ENCODE assay signal across 16 cellular contexts in genomic region chr2:217900780-217901360, GRCh38.
DNase-seq lines count a peak whose midpoint lies in the region; ATAC-seq and TF ChIP-seq lines count a peak whose summit lies in the region.
"Had no signal": no experiment of that assay in that cellular context is flagged by ENCODE, and none has a peak within 500 bp of the region (broad histone marks: within the 10 kb centered on the region; RNA-seq: fewer than 3 reads in every experiment).

No MANE protein-coding gene starts in this region.

- H3K4me1 Mint-ChIP-seq in activated T-helper 17 cell treated with anti-CD3 and anti-CD28 coated beads, Interleukin-2, amount 50 U/mL, for 72 hours = no peaks in the 10 kb centered on the region
- peaks cover 60% of the 10 kb centered on the region for H3K4me1 Mint-ChIP-seq in osteocyte (ENCODE audit: unreplicated experiment)
- no peaks in the 10 kb centered on the region for H3K4me1 Mint-ChIP-seq in CD4-positive, alpha-beta T cell (ENCODE audit: low read depth)

- H3K27ac Mint-ChIP-seq in activated T-helper 17 cell treated with anti-CD3 and anti-CD28 coated beads, Interleukin-2, amount 50 U/mL, for 72 hours = peak overlapping the region; percentile 22
- peak overlapping the region; percentile 73 for H3K27ac Mint-ChIP-seq in osteocyte (ENCODE audit: unreplicated experiment)
- no peak overlapping the region for H3K27ac Mint-ChIP-seq in CD4-positive, alpha-beta T cell
- H3K27ac Mint-ChIP-seq: activated B cell treated with CpG ODN at 0.5 μM for 24 hours; activated CD8-positive, alpha-beta memory T cell treated with anti-CD3 and anti-CD28 coated beads, Interleukin-2, amount 10 ng/mL, durations not matched to agents 7 days and 5 days; GM23338 had no signal

- no peak for ATAC-seq in activated T-helper 17 cell treated with anti-CD3 and anti-CD28 coated beads, Interleukin-2, amount 50 U/mL, for 72 hours (replicated peaks)
- ATAC-seq in gastroesophageal sphincter (no peak), HG03457 (IDR thresholded peaks at IDR 0.05; ENCODE audit: unreplicated experiment) (no peak), GM21447 (IDR thresholded peaks at IDR 0.05; ENCODE audit: unreplicated experiment) (no peak)
- ATAC-seq in CD4-positive, alpha-beta T cell (ENCODE audit: poor library complexity) = no peak
- ATAC-seq: activated CD8-positive, alpha-beta memory T cell treated with anti-CD3 and anti-CD28 coated beads, Interleukin-2, amount 10 ng/mL, durations not matched to agents 7 days and 5 days had no signal

- POLR2A ChIA-PET in CD4-positive, alpha-beta T cell (lab: Charles Lee) = no interaction called here

- peak overlapping the region; percentile 54 for H3K4me3 Mint-ChIP-seq in activated T-helper 17 cell treated with anti-CD3 and anti-CD28 coated beads, Interleukin-2, amount 50 U/mL, for 72 hours
- H3K4me3 Mint-ChIP-seq in osteocyte (ENCODE audit: unreplicated experiment) = no peak overlapping the region
- no peak overlapping the region for H3K4me3 Mint-ChIP-seq in CD4-positive, alpha-beta T cell
- H3K4me3 Mint-ChIP-seq: activated B cell treated with CpG ODN at 0.5 μM for 24 hours; activated CD8-positive, alpha-beta memory T cell treated with anti-CD3 and anti-CD28 coated beads, Interleukin-2, amount 10 ng/mL, durations not matched to agents 7 days and 5 days; GM23338 had no signal

- intact Hi-C loops in thyroid gland (cut with DNase I) = no loop called here
- intact Hi-C loops in CD4-positive, alpha-beta T cell (cut with DNase I, micrococcal nuclease) = no loop called here

- H3K27me3 ChIP-seq in gastroesophageal sphincter (no peaks in the 10 kb centered on the region), thyroid gland (no peaks in the 10 kb centered on the region)
- peaks cover 15% of the 10 kb centered on the region for H3K27me3 ChIP-seq in CD4-positive, alpha-beta T cell (ENCODE audit: control insufficient read depth, insufficient read depth, low read length)
- H3K27me3 ChIP-seq: ovary had no signal

- H3K27ac ChIP-seq in gastroesophageal sphincter (peak overlapping the region; percentile 97 to 99 (median 97)), thyroid gland (peak overlapping the region; percentile 96 to 100 (median 98))
- H3K27ac ChIP-seq in CD4-positive, alpha-beta T cell (ENCODE audit: low read depth, low read length) = no peak overlapping the region

- H3K36me3 ChIP-seq in gastroesophageal sphincter = peaks cover 0 to 67% of the 10 kb centered on the region in 2 donors
- peaks cover 9 to 23% of the 10 kb centered on the region in 2 donors for H3K36me3 ChIP-seq in thyroid gland
- H3K36me3 ChIP-seq: ovary had no signal

- no peak for TF ChIP-seq POLR2A in gastroesophageal sphincter (IDR thresholded peaks at IDR 0.05)
- TF ChIP-seq POLR2A in thyroid gland (IDR thresholded peaks at IDR 0.05) = no peak

- 60 to 83% methylated on average over 1 to 5 of the region's 7 CpGs for WGBS in gastroesophageal sphincter (ENCODE audit: low coverage in 1 of 2), 2 donors
- 93 to 98% methylated on average over 6 to 7 of the region's 7 CpGs for WGBS in thyroid gland, 2 donors

- peaks cover 33 to 98% (median 74%) of the 10 kb centered on the region in 3 donors for H3K4me1 ChIP-seq in gastroesophageal sphincter
- peaks cover 85 to 92% of the 10 kb centered on the region in 2 donors for H3K4me1 ChIP-seq in thyroid gland

- H3K4me3 ChIP-seq in gastroesophageal sphincter = peak overlapping the region in 1 of 2 donors; percentile 26
- no peak overlapping the region for H3K4me3 ChIP-seq in thyroid gland (replicated peaks in 1 of 3)
- H3K4me3 ChIP-seq: GM23338, ovary had no signal

- H3K9me3 ChIP-seq in gastroesophageal sphincter (no peaks in the 10 kb centered on the region), thyroid gland (no peaks in the 10 kb centered on the region)
- no peaks in the 10 kb centered on the region for H3K9me3 ChIP-seq in CD4-positive, alpha-beta T cell (ENCODE audit: control insufficient read depth, low read length)
- H3K9me3 ChIP-seq: ovary had no signal

- TF ChIP-seq CTCF in gastroesophageal sphincter (IDR thresholded peaks at IDR 0.05) (no peak), osteocyte (IDR thresholded peaks at IDR 0.05) (no peak), thyroid gland (IDR thresholded peaks at IDR 0.05) (no peak)
- no peak for TF ChIP-seq CTCF in CD4-positive, alpha-beta T cell (IDR thresholded peaks at IDR 0.05)

- no peak for DNase-seq in osteocyte (ENCODE audit: extremely low spot score, unreplicated experiment)
- DNase-seq in thyroid gland = no peak
- no peak for DNase-seq in CD4-positive, alpha-beta T cell
- DNase-seq in NCI-H187 treated with DMSO at 0.1 percent for 48 hours (lab: John Stamatoyannopoulos, UW) = no peak
- DNase-seq: activated B cell treated with CpG ODN at 0.5 μM for 24 hours; activated CD8-positive, alpha-beta memory T cell treated with anti-CD3 and anti-CD28 coated beads, Interleukin-2, amount 10 ng/mL, durations not matched to agents 7 days and 5 days; activated gamma-delta T cell treated with Interleukin-2 at 50 U/mL for 16 hours; C1 segment of cervical spinal cord; effector CD4-positive, alpha-beta T cell; NCI-H82 had no signal

- TF ChIP-seq EP300 in gastroesophageal sphincter (IDR thresholded peaks at IDR 0.05) = no peak

- H3K27me3 Mint-ChIP-seq in activated T-helper 17 cell treated with anti-CD3 and anti-CD28 coated beads, Interleukin-2, amount 50 U/mL, for 72 hours = peaks cover 14% of the 10 kb centered on the region
- no peaks in the 10 kb centered on the region for H3K27me3 Mint-ChIP-seq in osteocyte (ENCODE audit: unreplicated experiment)
- peaks cover 7% of the 10 kb centered on the region for H3K27me3 Mint-ChIP-seq in CD4-positive, alpha-beta T cell

- H3K36me3 Mint-ChIP-seq in activated T-helper 17 cell treated with anti-CD3 and anti-CD28 coated beads, Interleukin-2, amount 50 U/mL, for 72 hours (ENCODE audit: low read depth) = no peaks in the 10 kb centered on the region
- peaks cover 9% of the 10 kb centered on the region for H3K36me3 Mint-ChIP-seq in osteocyte (ENCODE audit: unreplicated experiment)
- no peaks in the 10 kb centered on the region for H3K36me3 Mint-ChIP-seq in CD4-positive, alpha-beta T cell (ENCODE audit: low read depth)
- H3K36me3 Mint-ChIP-seq: activated CD8-positive, alpha-beta memory T cell treated with anti-CD3 and anti-CD28 coated beads, Interleukin-2, amount 10 ng/mL, durations not matched to agents 7 days and 5 days had no signal

- H3K9me3 Mint-ChIP-seq in activated T-helper 17 cell treated with anti-CD3 and anti-CD28 coated beads, Interleukin-2, amount 50 U/mL, for 72 hours = no peaks in the 10 kb centered on the region
- H3K9me3 Mint-ChIP-seq in osteocyte (ENCODE audit: unreplicated experiment) = no peaks in the 10 kb centered on the region
- no peaks in the 10 kb centered on the region for H3K9me3 Mint-ChIP-seq in CD4-positive, alpha-beta T cell
- H3K9me3 Mint-ChIP-seq: activated B cell treated with CpG ODN at 0.5 μM for 24 hours, GM23338 had no signal

- CTCF ChIA-PET in CD4-positive, alpha-beta T cell (lab: Charles Lee) = no interaction called here
